In genomic region chr1:213337025-213337678, GRCh38 we compare ENCODE assay signal across 24 cellular contexts.
"Had no signal": no experiment of that assay in that cellular context is flagged by ENCODE, and none has a peak within 500 bp of the region (broad histone marks: within the 10 kb centered on the region; RNA-seq: fewer than 3 reads in every experiment).

No MANE protein-coding gene starts in this region.

- H3K4me3 ChIP-seq: ascending aorta had no signal

- H3K27me3 ChIP-seq: ascending aorta had no signal

- DNase-seq: activated B cell treated with CpG ODN at 0.5 μM for 24 hours; activated CD4-positive, alpha-beta T cell treated with anti-CD3 and anti-CD28 coated beads for 1 hour; activated CD4-positive, alpha-beta T cell treated with anti-CD3 and anti-CD28 coated beads for 36 hours; activated CD4-positive, alpha-beta T cell treated with anti-CD3 and anti-CD28 coated beads for 48 hours; activated CD4-positive, alpha-beta T cell treated with anti-CD3 and anti-CD28 coated beads, Interleukin-2, amount 10 ng/mL, durations not matched to agents 7 days and 5 days; activated CD4-positive, alpha-beta T cell treated with anti-CD3 and anti-CD28 coated beads, Interleukin-2, amount 50 U/mL, for 48 hours; activated CD8-positive, alpha-beta memory T cell treated with anti-CD3 and anti-CD28 coated beads, Interleukin-2, amount 50 U/mL, for 4 hours; activated CD8-positive, alpha-beta T cell treated with anti-CD3 and anti-CD28 coated beads for 36 hours; activated effector memory CD4-positive, alpha-beta T cell treated with Interleukin-2 at 50 U/mL for 16 hours; activated gamma-delta T cell; activated naive CD4-positive, alpha-beta T cell treated with anti-CD3 and anti-CD28 coated beads, Interleukin-2, amount 10 ng/mL, durations not matched to agents 7 days and 5 days; activated naive CD4-positive, alpha-beta T cell treated with Interleukin-2 at 50 U/mL for 16 hours; activated naive CD8-positive, alpha-beta T cell treated with anti-CD3 and anti-CD28 coated beads, Interleukin-2, amount 10 ng/mL, durations not matched to agents 7 days and 5 days; activated naive CD8-positive, alpha-beta T cell treated with anti-CD3 and anti-CD28 coated beads, Interleukin-2, amount 50 U/mL, for 24 hours; activated T-cell treated with anti-CD3 and anti-CD28 coated beads, Interleukin-2, amount 50 U/mL, for 24 hours; activated T-cell treated with anti-CD3 and anti-CD28 coated beads, Interleukin-2, amount 50 U/mL, for 48 hours; amygdala; anterior cingulate cortex; central memory CD4-positive, alpha-beta T cell; T-helper 1 cell; T-helper 2 cell; T-helper 9 cell had no signal

- ATAC-seq: activated CD4-positive, alpha-beta T cell treated with anti-CD3 and anti-CD28 coated beads for 36 hours; activated CD8-positive, alpha-beta T cell treated with anti-CD3 and anti-CD28 coated beads for 36 hours; activated naive CD8-positive, alpha-beta T cell treated with anti-CD3 and anti-CD28 coated beads, Interleukin-2, amount 50 U/mL, for 24 hours had no signal

- H3K36me3 ChIP-seq: ascending aorta had no signal

- FAIRE-seq: TTC549 had no signal
